In the genomic region with DNA sequence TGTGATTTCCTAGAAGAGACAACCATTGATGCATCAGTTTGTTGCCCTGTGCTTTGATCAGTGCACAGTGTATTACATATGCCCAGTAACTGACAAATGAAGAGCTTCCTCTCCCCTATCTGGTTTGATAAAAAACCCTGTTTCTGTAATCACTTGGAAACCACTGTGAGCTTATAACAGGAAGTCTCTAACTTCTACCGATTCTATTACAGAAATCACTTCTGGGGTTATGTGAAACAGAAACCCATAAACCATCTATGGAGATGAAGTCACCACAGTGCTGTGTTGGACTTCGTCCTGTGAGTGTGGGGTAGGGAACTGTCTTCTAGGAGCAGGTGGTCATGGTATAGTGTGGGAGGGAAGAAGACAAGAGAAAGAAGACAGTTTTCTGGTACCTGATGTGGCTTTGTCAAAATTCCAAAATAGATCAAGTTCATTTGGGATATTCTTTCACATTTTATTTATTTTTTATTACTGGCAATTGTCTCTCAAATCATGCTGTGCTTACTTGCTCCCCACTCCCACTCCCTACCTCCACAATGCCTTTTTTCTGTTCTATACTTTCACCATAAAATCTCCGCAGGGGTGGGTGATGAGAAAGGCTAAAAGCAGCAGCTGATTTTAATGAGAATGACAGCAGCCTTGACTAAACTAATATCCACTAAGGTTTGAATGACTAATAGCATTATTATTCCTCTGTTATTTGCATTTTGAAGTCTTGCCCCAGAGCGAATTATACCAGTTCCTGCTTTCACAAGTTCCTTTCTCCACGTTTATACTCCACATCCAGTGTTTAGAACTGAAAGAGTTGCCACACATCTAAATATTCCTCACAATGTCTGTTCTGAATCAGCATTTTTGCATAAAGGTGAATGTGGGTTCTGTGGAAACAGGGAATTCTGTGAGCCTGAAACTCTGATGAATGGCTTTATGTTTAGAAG, we compare ENCODE assay signal across 8 cellular contexts. TPM values are rescaled to one million over a fixed set of nuclear protein-coding genes. Genes with fewer than 3 reads are reported as not detected.
DNase-seq lines count a peak whose midpoint lies in the region; ATAC-seq, FAIRE-seq and TF ChIP-seq lines count a peak whose summit lies in the region.

No MANE protein-coding gene starts in this region.

- no peak for DNase-seq in GM12891 (ENCODE audit: insufficient read length, low spot score)
- peak; percentile 91 for DNase-seq in HFFc6
- DNase-seq in MM.1S, result peak; percentile 63
- DNase-seq in hepatic stellate cell (ENCODE audit: low spot score), result peak; percentile 41
- DNase-seq in amygdala (lab: John Stamatoyannopoulos, UW), result no peak
- no peak for DNase-seq in stimulated activated CD4-positive, alpha-beta T cell treated with anti-CD3 and anti-CD28 coated beads, Interleukin-12 subunit alpha, Interleukin-12 subunit beta, amount 100 ng/mL, for 4 hours
- DNase-seq in Right ventricle myocardium superior, result no peak
- no peak for DNase-seq in GF-D8 (lab: John Stamatoyannopoulos, UW)

- H2AFZ ChIP-seq in MM.1S (ENCODE audit: low read length), result peak overlapping the region; percentile 20; the same call in 1 of the 2 replicates

- no peaks in the 10 kb centered on the region for H3K36me3 ChIP-seq in MM.1S (replicated peaks; ENCODE audit: insufficient read depth, low read length)

- H3K27ac ChIP-seq in MM.1S (ENCODE audit: low read length), result peak overlapping the region; percentile 28; the same call in 1 of the 2 replicates

- H3K79me2 ChIP-seq in MM.1S (ENCODE audit: low read length), result no peaks in the 10 kb centered on the region

- H3K4me3 ChIP-seq in MM.1S (ENCODE audit: low read length), result no peak overlapping the region

- no peak overlapping the region for H3K9ac ChIP-seq in MM.1S (ENCODE audit: low read length)

- H3K36me3 Mint-ChIP-seq in HFFc6 (ENCODE audit: low read depth), result peaks cover 10% of the 10 kb centered on the region; the same call in 1 of the 2 replicates

- H3K27me3 ChIP-seq in MM.1S (replicated peaks; ENCODE audit: insufficient read depth, low read length), result no peaks in the 10 kb centered on the region

- no peak for ATAC-seq in Right ventricle myocardium superior (ENCODE audit: poor library complexity)

- no peaks in the 10 kb centered on the region for H3K9me2 ChIP-seq in MM.1S (replicated peaks; ENCODE audit: insufficient read depth, low read length)

- H3K4me2 ChIP-seq in MM.1S (ENCODE audit: low read depth, low read length), result peak overlapping the region; percentile 35

- H3F3A ChIP-seq in MM.1S (ENCODE audit: insufficient read depth, low read length), result no peaks in the 10 kb centered on the region

- no peaks in the 10 kb centered on the region for H3K27me3 Mint-ChIP-seq in HFFc6 (ENCODE audit: insufficient read depth)

- H3K9me3 Mint-ChIP-seq in HFFc6, result no peaks in the 10 kb centered on the region; the same call in 1 of the 2 replicates

- H3K4me1 Mint-ChIP-seq in HFFc6 (ENCODE audit: low read depth), result peaks cover 83% of the 10 kb centered on the region

- peak overlapping the region; percentile 79 for H3K4me3 Mint-ChIP-seq in HFFc6

- peak overlapping the region; percentile 95 for H3K27ac Mint-ChIP-seq in HFFc6

- no peak for TF ChIP-seq POLR2A in GM12891 (IDR thresholded peaks at IDR 0.05; ENCODE audit: low read depth, low read length)

- TF ChIP-seq CTCF in HFFc6 (IDR thresholded peaks at IDR 0.05), result no peak
- no peak for TF ChIP-seq CTCF in MM.1S (IDR thresholded peaks at IDR 0.05; ENCODE audit: low read length)

- H3K9me3 ChIP-seq in MM.1S (replicated peaks; ENCODE audit: insufficient read depth, low read length), result no peaks in the 10 kb centered on the region

- no peak for FAIRE-seq in GM12891 (lab: Jason Lieb, UNC)

- H4K20me1 ChIP-seq in MM.1S (ENCODE audit: insufficient read depth, low read length), result no peaks in the 10 kb centered on the region

- intact Hi-C loops in Right ventricle myocardium superior (cut with DNase I), result no loop called here

- H3K4me1 ChIP-seq in MM.1S (ENCODE audit: low read length), result peaks cover 14% of the 10 kb centered on the region

TF ChIP-seq in GM12891, 5 proteins besides CTCF, POLR2A, EP300 and RAD21:
- TF ChIP-seq POLR2AphosphoS5 (IDR thresholded peaks at IDR 0.05; ENCODE audit: low read depth, low read length) (no peak), PAX5 (IDR thresholded peaks at IDR 0.05; ENCODE audit: insufficient read depth, low read length, severe bottlenecking) (no peak), SPI1 (IDR thresholded peaks at IDR 0.05; ENCODE audit: low read depth, low read length) (0 out of 2 replicates have a peak, but pooled peaks have one; percentile 24)

RNA-seq across cellular contexts. Expression of a gene that starts 41.7 kb away (rescaled TPM):
- polyA plus RNA-seq in GM12891 (2012; ENCODE audit: low read depth, missing spikeins), result not detected
- 100 to 1,000 TPM; 365 to 525 (median 438) TPM for total RNA-seq in HFFc6 (2021; fragmentation: NEBNext Ultra II Directional; extraction: Animal tissue kit (Norgen Biotek cat#: 25700))
- 20.4 TPM for total RNA-seq in Right ventricle myocardium superior

Comparison
In these comparisons a context has a peak if more than half of its experiments do, and no peak if none do; other contexts are left out.
1. DNase-seq: peak in HFFc6 (single experiment), MM.1S (single experiment) and hepatic stellate cell (single experiment); none in GM12891 (single experiment), amygdala (0 of 56), stimulated activated CD4-positive, alpha-beta T cell treated with anti-CD3 and anti-CD28 coated beads, Interleukin-12 subunit alpha, Interleukin-12 subunit beta, amount 100 ng/mL, for 4 hours (single experiment), Right ventricle myocardium superior (single experiment) and GF-D8 (single experiment).
2. RNA of a gene that starts 41.7 kb away (total RNA-seq): 365 to 525 TPM in HFFc6; 20.4 TPM in Right ventricle myocardium superior (single experiment); every median in the first group is over 10 times any median in the second.